Comparison of ENCODE assay signal across 1 cellular context in the genomic region with DNA sequence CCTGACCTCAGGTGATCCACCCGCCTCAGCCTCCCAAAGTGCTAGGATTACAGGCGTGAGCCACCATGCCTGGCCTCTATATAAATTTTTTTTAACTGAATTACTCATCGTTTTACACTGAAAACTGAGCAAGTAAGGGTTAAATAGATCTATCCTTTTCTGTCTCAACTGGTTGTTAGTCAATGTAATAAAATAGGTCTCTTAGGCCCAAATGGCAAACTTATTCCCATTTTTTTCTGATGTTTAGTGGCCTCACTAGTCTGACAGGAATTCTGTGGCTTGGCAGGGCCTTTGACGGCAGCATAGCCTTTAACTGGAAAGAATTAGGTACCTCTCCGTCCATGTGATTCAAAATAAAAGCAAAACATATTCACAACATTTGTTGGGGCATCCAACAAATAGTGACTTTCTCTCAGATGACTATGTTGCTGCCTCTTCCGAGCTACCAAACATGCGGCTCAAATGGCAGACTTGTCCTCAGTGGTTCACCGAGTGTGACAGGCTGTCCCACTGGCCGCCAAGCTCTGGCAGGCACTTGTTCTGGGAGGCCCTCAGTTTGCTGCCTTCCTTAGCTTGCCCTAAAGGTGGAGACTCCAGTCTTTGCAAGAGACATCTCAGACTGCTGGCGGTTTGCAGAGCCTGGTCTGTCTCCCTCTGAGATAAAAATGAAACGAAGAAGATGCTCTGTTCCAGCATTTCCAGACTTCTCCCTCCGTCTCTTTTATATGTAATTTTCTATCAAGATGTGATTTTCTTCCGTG.
TF ChIP-seq lines count a peak whose summit lies in the region.

No MANE protein-coding gene starts in this region.

TF ChIP-seq in K562, 482 proteins besides CTCF, POLR2A, EP300 and RAD21:
- TF ChIP-seq SRSF7 (optimal IDR thresholded peaks at IDR 0.05; ENCODE audit: low read depth, low read length) (no peak), ERF (CRISPR knock-in tag; IDR thresholded peaks at IDR 0.05) (no peak), DPF2 (IDR thresholded peaks at IDR 0.05) (no peak)
- TF ChIP-seq, protein P1, sequence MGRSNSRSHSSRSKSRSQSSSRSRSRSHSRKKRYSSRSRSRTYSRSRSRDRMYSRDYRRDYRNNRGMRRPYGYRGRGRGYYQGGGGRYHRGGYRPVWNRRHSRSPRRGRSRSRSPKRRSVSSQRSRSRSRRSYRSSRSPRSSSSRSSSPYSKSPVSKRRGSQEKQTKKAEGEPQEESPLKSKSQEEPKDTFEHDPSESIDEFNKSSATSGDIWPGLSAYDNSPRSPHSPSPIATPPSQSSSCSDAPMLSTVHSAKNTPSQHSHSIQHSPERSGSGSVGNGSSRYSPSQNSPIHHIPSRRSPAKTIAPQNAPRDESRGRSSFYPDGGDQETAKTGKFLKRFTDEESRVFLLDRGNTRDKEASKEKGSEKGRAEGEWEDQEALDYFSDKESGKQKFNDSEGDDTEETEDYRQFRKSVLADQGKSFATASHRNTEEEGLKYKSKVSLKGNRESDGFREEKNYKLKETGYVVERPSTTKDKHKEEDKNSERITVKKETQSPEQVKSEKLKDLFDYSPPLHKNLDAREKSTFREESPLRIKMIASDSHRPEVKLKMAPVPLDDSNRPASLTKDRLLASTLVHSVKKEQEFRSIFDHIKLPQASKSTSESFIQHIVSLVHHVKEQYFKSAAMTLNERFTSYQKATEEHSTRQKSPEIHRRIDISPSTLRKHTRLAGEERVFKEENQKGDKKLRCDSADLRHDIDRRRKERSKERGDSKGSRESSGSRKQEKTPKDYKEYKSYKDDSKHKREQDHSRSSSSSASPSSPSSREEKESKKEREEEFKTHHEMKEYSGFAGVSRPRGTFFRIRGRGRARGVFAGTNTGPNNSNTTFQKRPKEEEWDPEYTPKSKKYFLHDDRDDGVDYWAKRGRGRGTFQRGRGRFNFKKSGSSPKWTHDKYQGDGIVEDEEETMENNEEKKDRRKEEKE (IDR thresholded peaks at IDR 0.05; ENCODE audit: borderline replicate concordance in 1 of 2, control insufficient read depth in 1 of 2, low read depth in 2 of 2, low read length in 1 of 2): no peak
